In genomic region chr6:108167449-108167903, GRCh38 we compare ENCODE assay signal across 12 cellular contexts. TPM values are rescaled to one million over a fixed set of nuclear protein-coding genes. Genes with fewer than 3 reads are reported as not detected.
DNase-seq lines count a peak whose midpoint lies in the region; TF ChIP-seq lines count a peak whose summit lies in the region.
"Had no signal": no experiment of that assay in that cellular context is flagged by ENCODE, and none has a peak within 500 bp of the region (broad histone marks: within the 10 kb centered on the region; RNA-seq: fewer than 3 reads in every experiment).

No MANE protein-coding gene starts in this region.

- DNase-seq in activated CD4-positive, alpha-beta T cell treated with anti-CD3 and anti-CD28 coated beads, Interleukin-2, amount 10 ng/mL, durations not matched to agents 24 days and 14 days = peak; percentile 59
- DNase-seq in activated CD4-positive, alpha-beta T cell treated with anti-CD3 and anti-CD28 coated beads for 1 hour = no peak
- DNase-seq in activated T-helper 1 cell treated with anti-CD3 and anti-CD28 coated beads, Interleukin-12 subunit alpha, Interleukin-12 subunit beta, Interleukin-2, Interleukin-4 antibody, amounts not matched to agents 30 ng/mL and 10 ng/mL and 1 ng/mL, durations not matched to agents 14 hours and 24 hours and 36 hours (ENCODE audit: low spot score) = no peak
- peak; percentile 59 for DNase-seq in iPS-NIHi11 (ENCODE audit: low spot score)
- no peak for DNase-seq in spleen
- no peak for DNase-seq in DMS79 (lab: John Stamatoyannopoulos, UW)
- no peak for DNase-seq in G401 (ENCODE audit: low spot score)
- DNase-seq in prostate gland (ENCODE audit: low spot score) = no peak
- DNase-seq: GF-D8, NCI-H1694, thyroid gland had no signal

- H3K4me3 ChIP-seq in spleen (peak overlapping the region in 6 of 8 donors; percentile 28 to 63 (median 36)), prostate gland (no peak overlapping the region)

- H3K27me3 ChIP-seq in spleen (replicated peaks in 1 of 7) (peaks cover 37 to 100% (median 100%) of the 10 kb centered on the region in 7 donors), prostate gland (replicated peaks; ENCODE audit: insufficient read depth) (peaks cover 77% of the 10 kb centered on the region)

- in situ Hi-C loops in G401 (cut with HindIII; ENCODE audit: low sequenced_read_pairs) = no loop called here

- H3K4me1 Mint-ChIP-seq in activated CD4-positive, alpha-beta T cell treated with anti-CD3 and anti-CD28 coated beads, Interleukin-2, amount 10 ng/mL, durations not matched to agents 24 days and 14 days = peaks cover 18% of the 10 kb centered on the region
- peaks cover 18% of the 10 kb centered on the region for H3K4me1 Mint-ChIP-seq in activated T-helper 1 cell treated with anti-CD3 and anti-CD28 coated beads, Interleukin-12 subunit alpha, Interleukin-12 subunit beta, Interleukin-2, Interleukin-4 antibody, amounts not matched to agents 30 ng/mL and 10 ng/mL and 1 ng/mL, durations not matched to agents 14 hours and 24 hours and 36 hours (ENCODE audit: low read depth)

- TF ChIP-seq CTCF in spleen (IDR thresholded peaks at IDR 0.05 in 8 of 11, conservative IDR thresholded peaks at IDR 0.05 in 3 of 11) (no peak), prostate gland (IDR thresholded peaks at IDR 0.05) (no peak)

- no peaks in the 10 kb centered on the region for H3K36me3 ChIP-seq in spleen
- H3K36me3 ChIP-seq in prostate gland = no peaks in the 10 kb centered on the region
- H3K36me3 ChIP-seq: thyroid gland had no signal

- H3K36me3 Mint-ChIP-seq in activated CD4-positive, alpha-beta T cell treated with anti-CD3 and anti-CD28 coated beads, Interleukin-2, amount 10 ng/mL, durations not matched to agents 24 days and 14 days (ENCODE audit: low read depth) = peaks cover 11% of the 10 kb centered on the region
- H3K36me3 Mint-ChIP-seq in activated T-helper 1 cell treated with anti-CD3 and anti-CD28 coated beads, Interleukin-12 subunit alpha, Interleukin-12 subunit beta, Interleukin-2, Interleukin-4 antibody, amounts not matched to agents 30 ng/mL and 10 ng/mL and 1 ng/mL, durations not matched to agents 14 hours and 24 hours and 36 hours (ENCODE audit: low read depth) = peaks cover 4% of the 10 kb centered on the region

- peaks cover 14% of the 10 kb centered on the region for H3K9me3 Mint-ChIP-seq in activated CD4-positive, alpha-beta T cell treated with anti-CD3 and anti-CD28 coated beads, Interleukin-2, amount 10 ng/mL, durations not matched to agents 24 days and 14 days
- H3K9me3 Mint-ChIP-seq in activated T-helper 1 cell treated with anti-CD3 and anti-CD28 coated beads, Interleukin-12 subunit alpha, Interleukin-12 subunit beta, Interleukin-2, Interleukin-4 antibody, amounts not matched to agents 30 ng/mL and 10 ng/mL and 1 ng/mL, durations not matched to agents 14 hours and 24 hours and 36 hours = no peaks in the 10 kb centered on the region

- H3K9me3 ChIP-seq in spleen (no peaks in the 10 kb centered on the region), prostate gland (no peaks in the 10 kb centered on the region)
- H3K9me3 ChIP-seq: thyroid gland had no signal

- TF ChIP-seq POLR2A in spleen (IDR thresholded peaks at IDR 0.05) (no peak), prostate gland (IDR thresholded peaks at IDR 0.05) (no peak)

- intact Hi-C loops in activated CD4-positive, alpha-beta T cell treated with anti-CD3 and anti-CD28 coated beads, Interleukin-2, amount 10 ng/mL, durations not matched to agents 24 days and 14 days (cut with micrococcal nuclease) = loop anchor here (5.0 kb wide), 1 partner anchor 675 kb away; the partner anchor contains the start of gene SOBP
- intact Hi-C loops in activated T-helper 1 cell treated with anti-CD3 and anti-CD28 coated beads, Interleukin-12 subunit alpha, Interleukin-12 subunit beta, Interleukin-2, Interleukin-4 antibody, amounts not matched to agents 30 ng/mL and 10 ng/mL and 1 ng/mL, durations not matched to agents 14 hours and 24 hours and 36 hours (cut with micrococcal nuclease) = no loop called here
- intact Hi-C loops in spleen (cut with DNase I; ENCODE audit: low total_unique reads) (no loop called here), prostate gland (cut with DNase I) (no loop called here)

- H3K4me3 Mint-ChIP-seq in activated CD4-positive, alpha-beta T cell treated with anti-CD3 and anti-CD28 coated beads, Interleukin-2, amount 10 ng/mL, durations not matched to agents 24 days and 14 days = no peak overlapping the region
- H3K4me3 Mint-ChIP-seq in activated T-helper 1 cell treated with anti-CD3 and anti-CD28 coated beads, Interleukin-12 subunit alpha, Interleukin-12 subunit beta, Interleukin-2, Interleukin-4 antibody, amounts not matched to agents 30 ng/mL and 10 ng/mL and 1 ng/mL, durations not matched to agents 14 hours and 24 hours and 36 hours = no peak overlapping the region

- H3K27me3 Mint-ChIP-seq in activated CD4-positive, alpha-beta T cell treated with anti-CD3 and anti-CD28 coated beads, Interleukin-2, amount 10 ng/mL, durations not matched to agents 24 days and 14 days = peaks cover 90% of the 10 kb centered on the region
- H3K27me3 Mint-ChIP-seq in activated T-helper 1 cell treated with anti-CD3 and anti-CD28 coated beads, Interleukin-12 subunit alpha, Interleukin-12 subunit beta, Interleukin-2, Interleukin-4 antibody, amounts not matched to agents 30 ng/mL and 10 ng/mL and 1 ng/mL, durations not matched to agents 14 hours and 24 hours and 36 hours (ENCODE audit: insufficient read depth) = peaks cover 86% of the 10 kb centered on the region

- WGBS in spleen, 5 donors = 7 to 19% (median 11%) methylated on average over 25 to 28 of the region's 28 CpGs
- WGBS in prostate gland = 23% methylated on average over 28 of the region's 28 CpGs

- H3K4me1 ChIP-seq in spleen = peaks cover 46 to 79% (median 68%) of the 10 kb centered on the region in 6 donors
- H3K4me1 ChIP-seq in prostate gland (replicated peaks) = peaks cover 3% of the 10 kb centered on the region

- H3K27ac ChIP-seq in spleen = no peak overlapping the region
- no peak overlapping the region for H3K27ac ChIP-seq in prostate gland
- H3K27ac ChIP-seq: thyroid gland had no signal

- peak overlapping the region; percentile 68 for H3K27ac Mint-ChIP-seq in activated CD4-positive, alpha-beta T cell treated with anti-CD3 and anti-CD28 coated beads, Interleukin-2, amount 10 ng/mL, durations not matched to agents 24 days and 14 days
- H3K27ac Mint-ChIP-seq in activated T-helper 1 cell treated with anti-CD3 and anti-CD28 coated beads, Interleukin-12 subunit alpha, Interleukin-12 subunit beta, Interleukin-2, Interleukin-4 antibody, amounts not matched to agents 30 ng/mL and 10 ng/mL and 1 ng/mL, durations not matched to agents 14 hours and 24 hours and 36 hours = peak overlapping the region; percentile 43

RNA-seq across cellular contexts. Expression of gene NR2E1, which starts 1.7 kb away (rescaled TPM):
- total RNA-seq in activated CD4-positive, alpha-beta T cell treated with anti-CD3 and anti-CD28 coated beads, Interleukin-2, amount 10 ng/mL, durations not matched to agents 24 days and 14 days = not detected in 2 replicates
- not detected in 2 replicates for total RNA-seq in activated T-helper 1 cell treated with anti-CD3 and anti-CD28 coated beads, Interleukin-12 subunit alpha, Interleukin-12 subunit beta, Interleukin-2, Interleukin-4 antibody, amounts not matched to agents 30 ng/mL and 10 ng/mL and 1 ng/mL, durations not matched to agents 14 hours and 24 hours and 36 hours
- not detected for total RNA-seq in spleen
- polyA plus RNA-seq in spleen = not detected
- total RNA-seq in G401 (2014; rRNA removed; shearing (Covaris generic)) = 0.31 TPM in 1 of 2 replicates, not detected in the other
- total RNA-seq in prostate gland = under 1 TPM in 1 of 2 donors, not detected in 1; 0.91 TPM
- total RNA-seq: OCI-LY7, thyroid gland had no signal

Comparison
In these comparisons a context has a peak if more than half of its experiments do, and no peak if none do; other contexts are left out.
1. DNase-seq: peak in activated CD4-positive, alpha-beta T cell treated with anti-CD3 and anti-CD28 coated beads, Interleukin-2, amount 10 ng/mL, durations not matched to agents 24 days and 14 days (single experiment) and iPS-NIHi11 (single experiment); none in activated CD4-positive, alpha-beta T cell treated with anti-CD3 and anti-CD28 coated beads for 1 hour (single experiment), activated T-helper 1 cell treated with anti-CD3 and anti-CD28 coated beads, Interleukin-12 subunit alpha, Interleukin-12 subunit beta, Interleukin-2, Interleukin-4 antibody, amounts not matched to agents 30 ng/mL and 10 ng/mL and 1 ng/mL, durations not matched to agents 14 hours and 24 hours and 36 hours (single experiment), spleen (single experiment), DMS79 (single experiment), G401 (single experiment) and prostate gland (single experiment).
2. H3K4me3 ChIP-seq: peak in spleen (6 of 8); none in prostate gland (0 of 2).